Comparison of ENCODE assay signal across 8 cellular contexts in the genomic region with DNA sequence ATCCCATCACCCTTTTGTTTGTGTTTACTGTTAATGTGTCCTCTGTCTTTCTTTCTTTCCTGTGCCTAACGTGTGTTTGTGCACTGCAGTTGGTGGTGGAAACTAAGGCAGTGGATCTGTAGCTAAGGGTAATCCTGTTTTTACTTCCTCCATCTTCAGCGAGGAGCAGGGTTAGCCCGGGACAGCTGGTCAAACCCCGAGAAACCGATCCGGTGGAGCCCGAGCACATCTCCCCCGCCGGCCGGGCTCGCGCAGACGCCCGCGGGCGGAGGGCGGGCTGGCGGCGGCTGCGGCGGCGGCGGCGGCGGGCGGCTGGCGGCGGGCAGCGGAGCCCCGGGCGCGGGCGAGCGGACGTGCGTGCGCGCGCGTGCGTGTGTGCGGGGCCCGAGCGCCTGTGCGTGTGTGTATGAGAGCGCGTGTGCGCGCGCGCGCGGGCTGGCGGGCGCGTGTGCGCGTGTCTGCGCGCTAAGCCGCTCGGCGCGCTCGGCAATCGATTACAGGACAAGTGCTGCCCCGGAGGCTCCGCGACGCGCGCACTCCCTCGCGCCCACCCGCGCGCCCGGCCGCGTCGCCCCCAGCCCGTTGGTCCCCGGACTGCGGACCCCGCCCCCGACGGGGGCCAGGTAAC. TPM values are rescaled to one million over a fixed set of nuclear protein-coding genes. Genes with fewer than 3 reads are reported as not detected.
DNase-seq lines count a peak whose midpoint lies in the region; ATAC-seq and TF ChIP-seq lines count a peak whose summit lies in the region.

A gene (minus strand): TSS at position 176 of the 628 bp plus-strand sequence. CDS start 2,983 bp downstream, outside the sequence.

- H3K27ac ChIP-seq in muscle layer of duodenum (ENCODE audit: low read length): peak within 1 kb of the TSS; percentile 78

- DNase-seq in Caco-2: peak; percentile 86 to 88
- DNase-seq in HT1080 (ENCODE audit: low read depth): peak; percentile 81
- peak; percentile 71 for DNase-seq in NT2/D1 (ENCODE audit: low read depth, low spot score)
- peak; percentile 69 for DNase-seq in activated T-cell treated with anti-CD3 and anti-CD28 coated beads for 48 hours (ENCODE audit: low read depth)
- DNase-seq in stimulated activated CD8-positive, alpha-beta memory T cell treated with anti-CD3 and anti-CD28 coated beads, Interleukin-7, amount 100 ng/mL, for 24 hours (ENCODE audit: low read depth): peak; percentile 35

- no TSS peak for BruUV-seq in Caco-2 (replicated peaks; lab: Mats Ljungman, UMichigan)

- CTCF ChIA-PET in Caco-2 (lab: Charles Lee): no interaction called here

- ATAC-seq in GM21367 (IDR thresholded peaks at IDR 0.05; ENCODE audit: unreplicated experiment): peak; percentile 56
- peak; percentile 91 for ATAC-seq in esophagus mucosa

- peak within 1 kb of the TSS; percentile 82 for H3K9ac ChIP-seq in NT2/D1 (ENCODE audit: insufficient read length, low read depth)

- H3K4me3 ChIP-seq in Caco-2 (ENCODE audit: low read depth, low read length) (peak within 1 kb of the TSS; percentile 70), NT2/D1 (ENCODE audit: insufficient read length, low read depth) (peak within 1 kb of the TSS; percentile 54), muscle layer of duodenum (ENCODE audit: low read depth in 1 of 2, low read length in 2 of 2) (peak within 1 kb of the TSS; percentile 85 to 87)

- TF ChIP-seq CTCF in Caco-2 (IDR thresholded peaks at IDR 0.05; ENCODE audit: insufficient read depth in 1 of 2, low read depth in 1 of 2, low read length in 1 of 2, severe bottlenecking in 1 of 2, unreplicated experiment in 1 of 2): no peak

- POLR2A ChIA-PET in Caco-2 (lab: Charles Lee): no interaction called here

- H3K9me3 Mint-ChIP-seq in Caco-2 (ENCODE audit: unreplicated experiment): no peaks in the 10 kb centered on the region

- H3K27me3 ChIP-seq in Caco-2 (replicated peaks; ENCODE audit: control insufficient read depth, insufficient read depth, low read length): no peaks in the 10 kb centered on the region
- H3K27me3 ChIP-seq in NT2/D1 (ENCODE audit: insufficient read depth, insufficient read length): peaks cover 5% of the 10 kb centered on the region
- H3K27me3 ChIP-seq in muscle layer of duodenum (ENCODE audit: low read depth, low read length): no peaks in the 10 kb centered on the region

- H3K9me3 ChIP-seq in Caco-2 (no peaks in the 10 kb centered on the region), NT2/D1 (ENCODE audit: insufficient read depth, low read length) (no peaks in the 10 kb centered on the region), muscle layer of duodenum (ENCODE audit: control insufficient read depth in 1 of 2, low read length in 2 of 2) (no peaks in the 10 kb centered on the region)

- intact Hi-C loops in Caco-2 (cut with micrococcal nuclease; ENCODE audit: unreplicated experiment): loop anchor here (1.0 to 5.0 kb wide), 3 partner anchors 85 to 245 kb away; no protein-coding TSS in a partner anchor

- H3K27me3 Mint-ChIP-seq in Caco-2 (ENCODE audit: insufficient read depth, unreplicated experiment): no peaks in the 10 kb centered on the region

- peaks cover 19% of the 10 kb centered on the region for H3K4me1 Mint-ChIP-seq in Caco-2 (ENCODE audit: low read depth, unreplicated experiment)

- H3K4me1 ChIP-seq in Caco-2 (0 out of 2 replicates have a peak, but pooled peaks cover 3% of the 10 kb centered on the region), NT2/D1 (ENCODE audit: insufficient read depth, insufficient read length) (no peaks in the 10 kb centered on the region), muscle layer of duodenum (ENCODE audit: control insufficient read depth in 1 of 2, insufficient read depth in 2 of 2, low read length in 2 of 2) (peaks cover 0 to 13% of the 10 kb centered on the region in 2 donors)

- H3K36me3 Mint-ChIP-seq in Caco-2 (ENCODE audit: insufficient read depth, unreplicated experiment): no peaks in the 10 kb centered on the region

- peak within 1 kb of the TSS; percentile 97 for H3K4me3 Mint-ChIP-seq in Caco-2 (ENCODE audit: unreplicated experiment)

- peak within 1 kb of the TSS; percentile 61 for H3K27ac Mint-ChIP-seq in Caco-2 (ENCODE audit: unreplicated experiment)

- no peaks in the 10 kb centered on the region for H3K36me3 ChIP-seq in Caco-2 (ENCODE audit: control insufficient read depth, insufficient read depth, low read length)
- no peaks in the 10 kb centered on the region for H3K36me3 ChIP-seq in NT2/D1 (ENCODE audit: insufficient read depth, insufficient read length, low read length)
- H3K36me3 ChIP-seq in muscle layer of duodenum (ENCODE audit: control insufficient read depth in 1 of 2, insufficient read depth in 2 of 2, low read length in 2 of 2): no peaks in the 10 kb centered on the region

RNA-seq across cellular contexts. Expression of the gene that starts here (rescaled TPM):
- 13.3 and 14.2 TPM in 2 replicates for total RNA-seq in Caco-2 (2022)
- 1.6 and 2.9 TPM in 2 replicates for total RNA-seq in HT1080 (2014; rRNA removed; shearing (Covaris generic))
- 0.50 and 1.4 TPM in 2 replicates for polyA plus RNA-seq in HT1080 (2015; cell fraction: cytosol; rRNA removed)
- polyA plus RNA-seq in HT1080 (2015; cell fraction: nucleus; rRNA removed): 2.5 and 2.6 TPM in 2 replicates
- total RNA-seq in esophagus mucosa: 66.4 TPM

Comparison
In these comparisons a context has a peak if more than half of its experiments do, and no peak if none do; other contexts are left out.
1. Peak in every context shown above with its lines: DNase-seq, ATAC-seq, H3K4me3 ChIP-seq and H3K27ac ChIP-seq.
2. DNase-seq: peak in every context shown above with its lines; median percentile 87 in Caco-2; 81 in HT1080; 71 in NT2/D1; 69 in activated T-cell treated with anti-CD3 and anti-CD28 coated beads for 48 hours; 35 in stimulated activated CD8-positive, alpha-beta memory T cell treated with anti-CD3 and anti-CD28 coated beads, Interleukin-7, amount 100 ng/mL, for 24 hours.